In genomic region chr12:92921877-92922276, GRCh38 we compare ENCODE assay signal across 11 cellular contexts. TPM values are rescaled to one million over a fixed set of nuclear protein-coding genes. Genes with fewer than 3 reads are reported as not detected.
DNase-seq lines count a peak whose midpoint lies in the region; ATAC-seq lines count a peak whose summit lies in the region.
"Had no signal": no experiment of that assay in that cellular context is flagged by ENCODE, and none has a peak within 500 bp of the region (broad histone marks: within the 10 kb centered on the region; RNA-seq: fewer than 3 reads in every experiment).

No MANE protein-coding gene starts in this region.

- peak; percentile 76 to 77 for ATAC-seq in activated T-cell treated with anti-CD3 and anti-CD28 coated beads, Interleukin-2, amount 50 U/mL, for 4 hours
- ATAC-seq in GM21526 (IDR thresholded peaks at IDR 0.05; ENCODE audit: low FRiP score, unreplicated experiment) (peak; percentile 80), HG03139 (IDR thresholded peaks at IDR 0.05; ENCODE audit: unreplicated experiment) (peak; percentile 96)
- peak; percentile 87 for ATAC-seq in stimulated activated memory B cell treated with anti-CD40 and anti-IgM and Interleukin-4, amounts not matched to agents 10 μg/mL and 1 μg/mL and 100 μg/mL, for 72 hours

- no peak for DNase-seq in activated T-cell treated with anti-CD3 and anti-CD28 coated beads, Interleukin-2, amount 50 U/mL, for 4 hours
- no peak for DNase-seq in activated T-cell treated with anti-CD3 and anti-CD28 coated beads, Interleukin-2, amount 50 U/mL, for 1 hour
- DNase-seq in NCI-H446 (lab: John Stamatoyannopoulos, UW) = no peak
- no peak for DNase-seq in DMS53 (lab: John Stamatoyannopoulos, UW)
- DNase-seq in NCI-H1092 treated with DMSO at 0.1 percent for 48 hours (lab: John Stamatoyannopoulos, UW) = no peak
- DNase-seq: activated CD4-positive, CD25-positive, alpha-beta regulatory T cell; NCI-H1694; Peyer's patch had no signal

- no peaks in the 10 kb centered on the region for H3K27me3 Mint-ChIP-seq in activated T-cell treated with anti-CD3 and anti-CD28 coated beads, Interleukin-2, amount 50 U/mL, for 4 hours (ENCODE audit: low read depth)
- H3K27me3 Mint-ChIP-seq in stimulated activated memory B cell treated with anti-CD40 and anti-IgM and Interleukin-4, amounts not matched to agents 10 μg/mL and 1 μg/mL and 100 μg/mL, for 72 hours = no peaks in the 10 kb centered on the region

- peaks cover 15% of the 10 kb centered on the region for H3K36me3 Mint-ChIP-seq in activated T-cell treated with anti-CD3 and anti-CD28 coated beads, Interleukin-2, amount 50 U/mL, for 4 hours (ENCODE audit: insufficient read depth)
- H3K36me3 Mint-ChIP-seq in stimulated activated memory B cell treated with anti-CD40 and anti-IgM and Interleukin-4, amounts not matched to agents 10 μg/mL and 1 μg/mL and 100 μg/mL, for 72 hours = peaks cover 19% of the 10 kb centered on the region

- H3K27ac Mint-ChIP-seq in stimulated activated memory B cell treated with anti-CD40 and anti-IgM and Interleukin-4, amounts not matched to agents 10 μg/mL and 1 μg/mL and 100 μg/mL, for 72 hours = peak overlapping the region; percentile 49

- H3K4me1 Mint-ChIP-seq in activated T-cell treated with anti-CD3 and anti-CD28 coated beads, Interleukin-2, amount 50 U/mL, for 4 hours (ENCODE audit: low read depth) = peaks cover 23% of the 10 kb centered on the region
- peaks cover 35% of the 10 kb centered on the region for H3K4me1 Mint-ChIP-seq in stimulated activated memory B cell treated with anti-CD40 and anti-IgM and Interleukin-4, amounts not matched to agents 10 μg/mL and 1 μg/mL and 100 μg/mL, for 72 hours

- H3K4me3 Mint-ChIP-seq in activated T-cell treated with anti-CD3 and anti-CD28 coated beads, Interleukin-2, amount 50 U/mL, for 4 hours = no peak overlapping the region
- peak overlapping the region; percentile 3 for H3K4me3 Mint-ChIP-seq in stimulated activated memory B cell treated with anti-CD40 and anti-IgM and Interleukin-4, amounts not matched to agents 10 μg/mL and 1 μg/mL and 100 μg/mL, for 72 hours

- H3K9me3 Mint-ChIP-seq in activated T-cell treated with anti-CD3 and anti-CD28 coated beads, Interleukin-2, amount 50 U/mL, for 4 hours = no peaks in the 10 kb centered on the region
- H3K9me3 Mint-ChIP-seq in stimulated activated memory B cell treated with anti-CD40 and anti-IgM and Interleukin-4, amounts not matched to agents 10 μg/mL and 1 μg/mL and 100 μg/mL, for 72 hours = no peaks in the 10 kb centered on the region

RNA-seq across cellular contexts. Expression of gene EEA1, which starts 7.2 kb away (rescaled TPM):
- 10 to 100 TPM; 20.1 to 25.7 (median 23.6) TPM for total RNA-seq in activated T-cell treated with anti-CD3 and anti-CD28 coated beads, Interleukin-2, amount 50 U/mL, for 4 hours
